ENCODE assay signal across 1 cellular context in the genomic region with DNA sequence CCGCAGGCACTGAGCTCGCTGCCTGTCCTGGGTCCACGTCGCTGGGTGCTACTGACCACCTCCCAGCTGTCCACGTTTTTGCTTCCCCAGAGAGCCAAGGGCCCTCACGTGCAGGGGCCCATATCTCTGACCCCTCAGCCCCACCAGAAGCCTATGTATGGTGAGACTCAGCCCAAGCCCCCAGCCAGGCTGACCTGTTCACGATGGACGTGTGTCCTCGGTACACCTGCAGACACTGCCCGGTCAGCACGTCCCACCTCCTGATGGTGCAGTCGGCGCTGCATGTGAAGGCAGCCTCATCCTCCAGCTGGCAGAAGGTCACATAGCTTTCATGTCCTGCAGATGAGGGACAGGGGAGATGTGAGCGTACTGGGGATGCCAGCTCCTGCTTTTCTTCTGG.
TF ChIP-seq lines count a peak whose summit lies in the region.

No MANE protein-coding gene starts in this region.

TF ChIP-seq in GM12878, 131 proteins besides CTCF, POLR2A, EP300 and RAD21:
- TF ChIP-seq SMARCA5 (IDR thresholded peaks at IDR 0.05) (no peak), CBFB (IDR thresholded peaks at IDR 0.05; ENCODE audit: low read depth) (no peak), MEF2B (IDR thresholded peaks at IDR 0.05; ENCODE audit: partially characterized antibody, poor library complexity, severe bottlenecking) (no peak), RUNX3 (IDR thresholded peaks at IDR 0.05; ENCODE audit: low read length) (no peak), ZNF384 (IDR thresholded peaks at IDR 0.05; ENCODE audit: borderline replicate concordance, low read depth, low read length) (no peak), ZNF622 (IDR thresholded peaks at IDR 0.05) (no peak), RELA (IDR thresholded peaks at IDR 0.05; ENCODE audit: borderline replicate concordance, partially characterized antibody) (no peak), MXI1 (IDR thresholded peaks at IDR 0.05; ENCODE audit: low read depth, low read length) (no peak), SIN3A (IDR thresholded peaks at IDR 0.05; ENCODE audit: low read depth, low read length) (no peak), POLR2AphosphoS5 (IDR thresholded peaks at IDR 0.05; ENCODE audit: low read length) (no peak), SMAD1 (IDR thresholded peaks at IDR 0.05; ENCODE audit: low read depth, partially characterized antibody) (no peak), ZNF217 (IDR thresholded peaks at IDR 0.05) (no peak)
- TF ChIP-seq, protein P1, sequence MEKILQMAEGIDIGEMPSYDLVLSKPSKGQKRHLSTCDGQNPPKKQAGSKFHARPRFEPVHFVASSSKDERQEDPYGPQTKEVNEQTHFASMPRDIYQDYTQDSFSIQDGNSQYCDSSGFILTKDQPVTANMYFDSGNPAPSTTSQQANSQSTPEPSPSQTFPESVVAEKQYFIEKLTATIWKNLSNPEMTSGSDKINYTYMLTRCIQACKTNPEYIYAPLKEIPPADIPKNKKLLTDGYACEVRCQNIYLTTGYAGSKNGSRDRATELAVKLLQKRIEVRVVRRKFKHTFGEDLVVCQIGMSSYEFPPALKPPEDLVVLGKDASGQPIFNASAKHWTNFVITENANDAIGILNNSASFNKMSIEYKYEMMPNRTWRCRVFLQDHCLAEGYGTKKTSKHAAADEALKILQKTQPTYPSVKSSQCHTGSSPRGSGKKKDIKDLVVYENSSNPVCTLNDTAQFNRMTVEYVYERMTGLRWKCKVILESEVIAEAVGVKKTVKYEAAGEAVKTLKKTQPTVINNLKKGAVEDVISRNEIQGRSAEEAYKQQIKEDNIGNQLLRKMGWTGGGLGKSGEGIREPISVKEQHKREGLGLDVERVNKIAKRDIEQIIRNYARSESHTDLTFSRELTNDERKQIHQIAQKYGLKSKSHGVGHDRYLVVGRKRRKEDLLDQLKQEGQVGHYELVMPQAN (conservative IDR thresholded peaks at IDR 0.05): no peak
- TF ChIP-seq, protein P2, sequence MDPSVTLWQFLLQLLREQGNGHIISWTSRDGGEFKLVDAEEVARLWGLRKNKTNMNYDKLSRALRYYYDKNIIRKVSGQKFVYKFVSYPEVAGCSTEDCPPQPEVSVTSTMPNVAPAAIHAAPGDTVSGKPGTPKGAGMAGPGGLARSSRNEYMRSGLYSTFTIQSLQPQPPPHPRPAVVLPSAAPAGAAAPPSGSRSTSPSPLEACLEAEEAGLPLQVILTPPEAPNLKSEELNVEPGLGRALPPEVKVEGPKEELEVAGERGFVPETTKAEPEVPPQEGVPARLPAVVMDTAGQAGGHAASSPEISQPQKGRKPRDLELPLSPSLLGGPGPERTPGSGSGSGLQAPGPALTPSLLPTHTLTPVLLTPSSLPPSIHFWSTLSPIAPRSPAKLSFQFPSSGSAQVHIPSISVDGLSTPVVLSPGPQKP (IDR thresholded peaks at IDR 0.05; ENCODE audit: low read depth, low read length): no peak
- TF ChIP-seq, protein P3, sequence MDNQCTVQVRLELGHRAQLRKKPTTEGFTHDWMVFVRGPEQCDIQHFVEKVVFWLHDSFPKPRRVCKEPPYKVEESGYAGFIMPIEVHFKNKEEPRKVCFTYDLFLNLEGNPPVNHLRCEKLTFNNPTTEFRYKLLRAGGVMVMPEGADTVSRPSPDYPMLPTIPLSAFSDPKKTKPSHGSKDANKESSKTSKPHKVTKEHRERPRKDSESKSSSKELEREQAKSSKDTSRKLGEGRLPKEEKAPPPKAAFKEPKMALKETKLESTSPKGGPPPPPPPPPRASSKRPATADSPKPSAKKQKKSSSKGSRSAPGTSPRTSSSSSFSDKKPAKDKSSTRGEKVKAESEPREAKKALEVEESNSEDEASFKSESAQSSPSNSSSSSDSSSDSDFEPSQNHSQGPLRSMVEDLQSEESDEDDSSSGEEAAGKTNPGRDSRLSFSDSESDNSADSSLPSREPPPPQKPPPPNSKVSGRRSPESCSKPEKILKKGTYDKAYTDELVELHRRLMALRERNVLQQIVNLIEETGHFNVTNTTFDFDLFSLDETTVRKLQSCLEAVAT (IDR thresholded peaks at IDR 0.05): no peak
- TF ChIP-seq, protein P4, sequence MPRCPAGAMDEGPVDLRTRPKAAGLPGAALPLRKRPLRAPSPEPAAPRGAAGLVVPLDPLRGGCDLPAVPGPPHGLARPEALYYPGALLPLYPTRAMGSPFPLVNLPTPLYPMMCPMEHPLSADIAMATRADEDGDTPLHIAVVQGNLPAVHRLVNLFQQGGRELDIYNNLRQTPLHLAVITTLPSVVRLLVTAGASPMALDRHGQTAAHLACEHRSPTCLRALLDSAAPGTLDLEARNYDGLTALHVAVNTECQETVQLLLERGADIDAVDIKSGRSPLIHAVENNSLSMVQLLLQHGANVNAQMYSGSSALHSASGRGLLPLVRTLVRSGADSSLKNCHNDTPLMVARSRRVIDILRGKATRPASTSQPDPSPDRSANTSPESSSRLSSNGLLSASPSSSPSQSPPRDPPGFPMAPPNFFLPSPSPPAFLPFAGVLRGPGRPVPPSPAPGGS (IDR thresholded peaks at IDR 0.05; ENCODE audit: borderline replicate concordance, insufficient read depth, low read depth, low read length, poor library complexity, severe bottlenecking): no peak
